ENCODE assay signal across 1 cellular context in genomic region chr19:17450264-17451075, GRCh38.
TF ChIP-seq lines count a peak whose summit lies in the region.

No MANE protein-coding gene starts in this region.

TF ChIP-seq in SK-N-SH, 30 proteins besides CTCF, POLR2A, EP300 and RAD21 (continued from another document):
- TF ChIP-seq USF1 (IDR thresholded peaks at IDR 0.05; ENCODE audit: borderline replicate concordance, low read depth) (no peak), MEF2A (IDR thresholded peaks at IDR 0.05; ENCODE audit: borderline replicate concordance, low read depth) (no peak), SMC3 (IDR thresholded peaks at IDR 0.05; ENCODE audit: low read depth, low read length) (no peak), CHD2 (IDR thresholded peaks at IDR 0.05; ENCODE audit: low read length, partially characterized antibody) (no peak), TEAD4 (IDR thresholded peaks at IDR 0.05; ENCODE audit: borderline replicate concordance, insufficient read depth) (no peak), POLR2AphosphoS5 (IDR thresholded peaks at IDR 0.05; ENCODE audit: low read depth, low read length) (no peak), FOSL2 (IDR thresholded peaks at IDR 0.05; ENCODE audit: borderline replicate concordance, low read depth) (no peak), PBX3 (IDR thresholded peaks at IDR 0.05) (no peak), NFIC (IDR thresholded peaks at IDR 0.05; ENCODE audit: borderline replicate concordance) (no peak)
